9 cellular contexts compared by ENCODE assay signal in genomic region chr7:84196007-84196551, GRCh38. TPM values are rescaled to one million over a fixed set of nuclear protein-coding genes. Genes with fewer than 3 reads are reported as not detected.
DNase-seq lines count a peak whose midpoint lies in the region; ATAC-seq and TF ChIP-seq lines count a peak whose summit lies in the region.
"Had no signal": no experiment of that assay in that cellular context is flagged by ENCODE, and none has a peak within 500 bp of the region (broad histone marks: within the 10 kb centered on the region; RNA-seq: fewer than 3 reads in every experiment).

No MANE protein-coding gene starts in this region.

- no peaks in the 10 kb centered on the region for H3K27me3 ChIP-seq in fibroblast of lung (ENCODE audit: control insufficient read depth, insufficient read depth, low read length)

- peak overlapping the region; percentile 58 for H3K27ac ChIP-seq in fibroblast of lung (ENCODE audit: insufficient read depth, low read length)

- H3K4me2 ChIP-seq in fibroblast of lung (ENCODE audit: extremely low read depth, insufficient read depth, low read length), result peak overlapping the region; percentile 99

- H3K9me3 Mint-ChIP-seq in Calu3 (ENCODE audit: low read depth, unreplicated experiment), result no peaks in the 10 kb centered on the region
- H3K9me3 Mint-ChIP-seq in stimulated activated naive B cell treated with anti-CD40 and anti-IgM and Interleukin-4, amounts not matched to agents 10 μg/mL and 1 μg/mL and 100 μg/mL, for 72 hours, result no peaks in the 10 kb centered on the region

- no peak for TF ChIP-seq CTCF in Calu3 (IDR thresholded peaks at IDR 0.05; ENCODE audit: unreplicated experiment)
- TF ChIP-seq CTCF in fibroblast of lung (conservative IDR thresholded peaks at IDR 0.05 in 1 of 2, IDR thresholded peaks at IDR 0.05 in 1 of 2; ENCODE audit: low read depth in 1 of 2, low read length in 2 of 2), result no peak

- peak overlapping the region; percentile 97 for H3K27ac Mint-ChIP-seq in Calu3 (ENCODE audit: unreplicated experiment)
- H3K27ac Mint-ChIP-seq in stimulated activated naive B cell treated with anti-CD40 and anti-IgM and Interleukin-4, amounts not matched to agents 10 μg/mL and 1 μg/mL and 100 μg/mL, for 72 hours, result no peak overlapping the region

- peak overlapping the region; percentile 68 to 94 (median 78) for H3K4me3 ChIP-seq in fibroblast of lung (replicated peaks in 1 of 4; ENCODE audit: control extremely low read depth in 1 of 4, insufficient read depth in 1 of 4, low read depth in 3 of 4, low read length in 4 of 4)

- no peaks in the 10 kb centered on the region for H4K20me1 ChIP-seq in fibroblast of lung (ENCODE audit: control insufficient read depth, extremely low read depth, insufficient read depth, low read length)

- peak overlapping the region; percentile 85 for H3K4me3 Mint-ChIP-seq in Calu3 (ENCODE audit: low read depth, unreplicated experiment)
- H3K4me3 Mint-ChIP-seq in stimulated activated naive B cell treated with anti-CD40 and anti-IgM and Interleukin-4, amounts not matched to agents 10 μg/mL and 1 μg/mL and 100 μg/mL, for 72 hours, result no peak overlapping the region

- no peaks in the 10 kb centered on the region for H3K36me3 ChIP-seq in fibroblast of lung (ENCODE audit: control insufficient read depth, insufficient read depth, low read length)

- BruUV-seq in Calu3 (replicated peaks; lab: Mats Ljungman, UMichigan), result no TSS peak

- H3K36me3 Mint-ChIP-seq in Calu3 (ENCODE audit: insufficient read depth, unreplicated experiment), result peaks cover 25% of the 10 kb centered on the region
- H3K36me3 Mint-ChIP-seq in stimulated activated naive B cell treated with anti-CD40 and anti-IgM and Interleukin-4, amounts not matched to agents 10 μg/mL and 1 μg/mL and 100 μg/mL, for 72 hours, result no peaks in the 10 kb centered on the region

- intact Hi-C loops in Calu3 (cut with micrococcal nuclease; ENCODE audit: unreplicated experiment), result loop anchor here (10.0 kb wide), 1 partner anchor 259 kb away; no protein-coding TSS in a partner anchor

- no peaks in the 10 kb centered on the region for H3K27me3 Mint-ChIP-seq in Calu3 (ENCODE audit: unreplicated experiment)
- H3K27me3 Mint-ChIP-seq in stimulated activated naive B cell treated with anti-CD40 and anti-IgM and Interleukin-4, amounts not matched to agents 10 μg/mL and 1 μg/mL and 100 μg/mL, for 72 hours, result peaks cover 10 to 24% of the 10 kb centered on the region in 2 donors

- H2AFZ ChIP-seq in fibroblast of lung (ENCODE audit: low read length), result peak overlapping the region; percentile 83

- peak overlapping the region; percentile 32 for H3K9ac ChIP-seq in fibroblast of lung (ENCODE audit: insufficient read depth, low read length)

- peaks cover 35% of the 10 kb centered on the region for H3K79me2 ChIP-seq in fibroblast of lung (ENCODE audit: control insufficient read depth, insufficient read depth, low read length)

- H3K9me3 ChIP-seq in fibroblast of lung (ENCODE audit: control insufficient read depth, insufficient read depth, low read depth, low read length), result no peaks in the 10 kb centered on the region

- CTCF ChIA-PET in Calu3 (lab: Charles Lee), result no interaction called here

- ATAC-seq in GM21786 (IDR thresholded peaks at IDR 0.05; ENCODE audit: unreplicated experiment), result no peak
- no peak for ATAC-seq in stimulated activated naive B cell treated with anti-CD40 and anti-IgM and Interleukin-4, amounts not matched to agents 10 μg/mL and 1 μg/mL and 100 μg/mL, for 72 hours (replicated peaks)

- H3K4me1 Mint-ChIP-seq in Calu3 (ENCODE audit: low read depth, unreplicated experiment), result peaks cover 28% of the 10 kb centered on the region
- H3K4me1 Mint-ChIP-seq in stimulated activated naive B cell treated with anti-CD40 and anti-IgM and Interleukin-4, amounts not matched to agents 10 μg/mL and 1 μg/mL and 100 μg/mL, for 72 hours, result peaks cover 3 to 19% of the 10 kb centered on the region in 2 donors

- H3K4me1 ChIP-seq in fibroblast of lung (ENCODE audit: control insufficient read depth, extremely low read depth, insufficient read depth, low read length), result no peaks in the 10 kb centered on the region

- DNase-seq in Calu3 (peak; percentile 10), OCI-M1 (lab: John Stamatoyannopoulos, UW) (peak; percentile 74), fibroblast of lung (ENCODE audit: low read depth in 2 of 2) (peak; percentile 82), occipital lobe (lab: John Stamatoyannopoulos, UW) (peak; percentile 2), SIG-M5 treated with dmso at 0.1 percent for 504 hours (lab: John Stamatoyannopoulos, UW; ENCODE audit: unreplicated experiment) (no peak)
- DNase-seq in activated CD4-positive, CD25-positive, alpha-beta regulatory T cell (lab: John Stamatoyannopoulos, UW), result no peak
- no peak for DNase-seq in stimulated activated naive B cell treated with anti-CD40 and anti-IgM and Interleukin-4, amounts not matched to agents 10 μg/mL and 1 μg/mL and 100 μg/mL, for 72 hours
- DNase-seq: NCI-H446 had no signal

RNA-seq across cellular contexts. Expression of gene SEMA3A, which starts 1.5 kb away (rescaled TPM):
- total RNA-seq in Calu3 (2022) (20.2 and 24.3 TPM in 2 replicates), fibroblast of lung (19.5 and 60.8 TPM in 2 replicates), occipital lobe (46.8 TPM)
- 45.2 and 84.3 TPM in 2 replicates for polyA plus RNA-seq in fibroblast of lung
- polyA plus RNA-seq in fibroblast of lung (2012), result 24.8 and 52.1 TPM in 2 replicates
- 22.7 and 27.6 TPM in 2 replicates for polyA minus RNA-seq in fibroblast of lung (ENCODE audit: low replicate concordance)

Comparison
In these comparisons a context has a peak if more than half of its experiments do, and no peak if none do; other contexts are left out.
1. DNase-seq: peak in Calu3 (single experiment), OCI-M1 (single experiment), fibroblast of lung (2 of 2) and occipital lobe (single experiment); none in activated CD4-positive, CD25-positive, alpha-beta regulatory T cell (0 of 4), SIG-M5 treated with dmso at 0.1 percent for 504 hours (single experiment) and stimulated activated naive B cell treated with anti-CD40 and anti-IgM and Interleukin-4, amounts not matched to agents 10 μg/mL and 1 μg/mL and 100 μg/mL, for 72 hours (single experiment).